1 cellular context compared by ENCODE assay signal in genomic region chr17:78669975-78670518, GRCh38.
TF ChIP-seq lines count a peak whose summit lies in the region.

No MANE protein-coding gene starts in this region.

TF ChIP-seq in GM12878, 131 proteins besides CTCF, POLR2A, EP300 and RAD21 (continued from another document):
- TF ChIP-seq MLLT1 (IDR thresholded peaks at IDR 0.05) (no peak), JUND (IDR thresholded peaks at IDR 0.05; ENCODE audit: low read depth, low read length) (no peak), MAX (IDR thresholded peaks at IDR 0.05; ENCODE audit: low read depth, low read length) (no peak), CREM (IDR thresholded peaks at IDR 0.05; ENCODE audit: low read depth) (no peak), RFX5 (IDR thresholded peaks at IDR 0.05; ENCODE audit: low read depth, low read length) (no peak), GATAD2B (conservative IDR thresholded peaks at IDR 0.05; ENCODE audit: low read depth) (no peak), STAT1 (conservative IDR thresholded peaks at IDR 0.05) (no peak), NRF1 (conservative IDR thresholded peaks at IDR 0.05; ENCODE audit: low read depth, low read length) (no peak), ESRRA (IDR thresholded peaks at IDR 0.05; ENCODE audit: low read length) (no peak), SKIL (IDR thresholded peaks at IDR 0.05; ENCODE audit: low read depth, poor library complexity, severe bottlenecking) (no peak), POLR2AphosphoS5 (IDR thresholded peaks at IDR 0.05; ENCODE audit: low read length) (no peak)
- TF ChIP-seq, protein P1, sequence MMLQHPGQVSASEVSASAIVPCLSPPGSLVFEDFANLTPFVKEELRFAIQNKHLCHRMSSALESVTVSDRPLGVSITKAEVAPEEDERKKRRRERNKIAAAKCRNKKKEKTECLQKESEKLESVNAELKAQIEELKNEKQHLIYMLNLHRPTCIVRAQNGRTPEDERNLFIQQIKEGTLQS (IDR thresholded peaks at IDR 0.05; ENCODE audit: borderline replicate concordance, extremely low read depth, low read depth, low read length) = no peak
- TF ChIP-seq, protein P2, sequence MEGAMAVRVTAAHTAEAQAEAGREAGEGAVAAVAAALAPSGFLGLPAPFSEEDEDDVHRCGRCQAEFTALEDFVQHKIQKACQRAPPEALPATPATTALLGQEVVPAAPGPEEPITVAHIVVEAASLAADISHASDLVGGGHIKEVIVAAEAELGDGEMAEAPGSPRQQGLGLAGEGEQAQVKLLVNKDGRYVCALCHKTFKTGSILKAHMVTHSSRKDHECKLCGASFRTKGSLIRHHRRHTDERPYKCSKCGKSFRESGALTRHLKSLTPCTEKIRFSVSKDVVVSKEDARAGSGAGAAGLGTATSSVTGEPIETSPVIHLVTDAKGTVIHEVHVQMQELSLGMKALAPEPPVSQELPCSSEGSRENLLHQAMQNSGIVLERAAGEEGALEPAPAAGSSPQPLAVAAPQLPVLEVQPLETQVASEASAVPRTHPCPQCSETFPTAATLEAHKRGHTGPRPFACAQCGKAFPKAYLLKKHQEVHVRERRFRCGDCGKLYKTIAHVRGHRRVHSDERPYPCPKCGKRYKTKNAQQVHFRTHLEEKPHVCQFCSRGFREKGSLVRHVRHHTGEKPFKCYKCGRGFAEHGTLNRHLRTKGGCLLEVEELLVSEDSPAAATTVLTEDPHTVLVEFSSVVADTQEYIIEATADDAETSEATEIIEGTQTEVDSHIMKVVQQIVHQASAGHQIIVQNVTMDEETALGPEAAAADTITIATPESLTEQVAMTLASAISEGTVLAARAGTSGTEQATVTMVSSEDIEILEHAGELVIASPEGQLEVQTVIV (IDR thresholded peaks at IDR 0.05; ENCODE audit: borderline replicate concordance, partially characterized antibody) = no peak
- TF ChIP-seq, protein P3, sequence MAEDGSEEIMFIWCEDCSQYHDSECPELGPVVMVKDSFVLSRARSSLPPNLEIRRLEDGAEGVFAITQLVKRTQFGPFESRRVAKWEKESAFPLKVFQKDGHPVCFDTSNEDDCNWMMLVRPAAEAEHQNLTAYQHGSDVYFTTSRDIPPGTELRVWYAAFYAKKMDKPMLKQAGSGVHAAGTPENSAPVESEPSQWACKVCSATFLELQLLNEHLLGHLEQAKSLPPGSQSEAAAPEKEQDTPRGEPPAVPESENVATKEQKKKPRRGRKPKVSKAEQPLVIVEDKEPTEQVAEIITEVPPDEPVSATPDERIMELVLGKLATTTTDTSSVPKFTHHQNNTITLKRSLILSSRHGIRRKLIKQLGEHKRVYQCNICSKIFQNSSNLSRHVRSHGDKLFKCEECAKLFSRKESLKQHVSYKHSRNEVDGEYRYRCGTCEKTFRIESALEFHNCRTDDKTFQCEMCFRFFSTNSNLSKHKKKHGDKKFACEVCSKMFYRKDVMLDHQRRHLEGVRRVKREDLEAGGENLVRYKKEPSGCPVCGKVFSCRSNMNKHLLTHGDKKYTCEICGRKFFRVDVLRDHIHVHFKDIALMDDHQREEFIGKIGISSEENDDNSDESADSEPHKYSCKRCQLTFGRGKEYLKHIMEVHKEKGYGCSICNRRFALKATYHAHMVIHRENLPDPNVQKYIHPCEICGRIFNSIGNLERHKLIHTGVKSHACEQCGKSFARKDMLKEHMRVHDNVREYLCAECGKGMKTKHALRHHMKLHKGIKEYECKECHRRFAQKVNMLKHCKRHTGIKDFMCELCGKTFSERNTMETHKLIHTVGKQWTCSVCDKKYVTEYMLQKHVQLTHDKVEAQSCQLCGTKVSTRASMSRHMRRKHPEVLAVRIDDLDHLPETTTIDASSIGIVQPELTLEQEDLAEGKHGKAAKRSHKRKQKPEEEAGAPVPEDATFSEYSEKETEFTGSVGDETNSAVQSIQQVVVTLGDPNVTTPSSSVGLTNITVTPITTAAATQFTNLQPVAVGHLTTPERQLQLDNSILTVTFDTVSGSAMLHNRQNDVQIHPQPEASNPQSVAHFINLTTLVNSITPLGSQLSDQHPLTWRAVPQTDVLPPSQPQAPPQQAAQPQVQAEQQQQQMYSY (CRISPR knock-in tag; IDR thresholded peaks at IDR 0.05) = no peak
- TF ChIP-seq, protein P4, sequence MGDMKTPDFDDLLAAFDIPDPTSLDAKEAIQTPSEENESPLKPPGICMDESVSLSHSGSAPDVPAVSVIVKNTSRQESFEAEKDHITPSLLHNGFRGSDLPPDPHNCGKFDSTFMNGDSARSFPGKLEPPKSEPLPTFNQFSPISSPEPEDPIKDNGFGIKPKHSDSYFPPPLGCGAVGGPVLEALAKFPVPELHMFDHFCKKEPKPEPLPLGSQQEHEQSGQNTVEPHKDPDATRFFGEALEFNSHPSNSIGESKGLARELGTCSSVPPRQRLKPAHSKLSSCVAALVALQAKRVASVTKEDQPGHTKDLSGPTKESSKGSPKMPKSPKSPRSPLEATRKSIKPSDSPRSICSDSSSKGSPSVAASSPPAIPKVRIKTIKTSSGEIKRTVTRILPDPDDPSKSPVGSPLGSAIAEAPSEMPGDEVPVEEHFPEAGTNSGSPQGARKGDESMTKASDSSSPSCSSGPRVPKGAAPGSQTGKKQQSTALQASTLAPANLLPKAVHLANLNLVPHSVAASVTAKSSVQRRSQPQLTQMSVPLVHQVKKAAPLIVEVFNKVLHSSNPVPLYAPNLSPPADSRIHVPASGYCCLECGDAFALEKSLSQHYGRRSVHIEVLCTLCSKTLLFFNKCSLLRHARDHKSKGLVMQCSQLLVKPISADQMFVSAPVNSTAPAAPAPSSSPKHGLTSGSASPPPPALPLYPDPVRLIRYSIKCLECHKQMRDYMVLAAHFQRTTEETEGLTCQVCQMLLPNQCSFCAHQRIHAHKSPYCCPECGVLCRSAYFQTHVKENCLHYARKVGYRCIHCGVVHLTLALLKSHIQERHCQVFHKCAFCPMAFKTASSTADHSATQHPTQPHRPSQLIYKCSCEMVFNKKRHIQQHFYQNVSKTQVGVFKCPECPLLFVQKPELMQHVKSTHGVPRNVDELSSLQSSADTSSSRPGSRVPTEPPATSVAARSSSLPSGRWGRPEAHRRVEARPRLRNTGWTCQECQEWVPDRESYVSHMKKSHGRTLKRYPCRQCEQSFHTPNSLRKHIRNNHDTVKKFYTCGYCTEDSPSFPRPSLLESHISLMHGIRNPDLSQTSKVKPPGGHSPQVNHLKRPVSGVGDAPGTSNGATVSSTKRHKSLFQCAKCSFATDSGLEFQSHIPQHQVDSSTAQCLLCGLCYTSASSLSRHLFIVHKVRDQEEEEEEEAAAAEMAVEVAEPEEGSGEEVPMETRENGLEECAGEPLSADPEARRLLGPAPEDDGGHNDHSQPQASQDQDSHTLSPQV (IDR thresholded peaks at IDR 0.05) = no peak
TF ChIP-seq in GM12878: peak in this region for 0.
